In the genomic region with DNA sequence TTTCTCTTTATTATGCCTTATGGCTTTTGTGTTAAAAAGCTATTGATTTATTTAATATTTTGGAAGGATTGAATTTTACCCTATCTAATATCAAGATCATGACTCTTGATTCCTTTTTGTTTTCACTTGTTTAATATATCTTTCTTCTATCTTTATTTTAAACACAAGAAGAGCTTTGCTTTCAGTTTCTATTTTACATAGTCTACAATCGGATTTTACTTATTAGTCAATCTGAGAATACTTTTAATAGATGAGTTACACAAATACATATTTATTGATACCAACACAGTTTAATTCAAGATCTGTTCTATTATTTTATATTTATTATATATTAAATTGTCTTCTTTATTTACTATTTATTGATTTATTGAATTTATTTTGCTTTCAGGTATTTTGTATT, we compare ENCODE assay signal across 17 cellular contexts.
DNase-seq lines count a peak whose midpoint lies in the region; ATAC-seq, FAIRE-seq and TF ChIP-seq lines count a peak whose summit lies in the region.
"Had no signal": no experiment of that assay in that cellular context is flagged by ENCODE, and none has a peak within 500 bp of the region (broad histone marks: within the 10 kb centered on the region; RNA-seq: fewer than 3 reads in every experiment).

No MANE protein-coding gene starts in this region.

- no peak overlapping the region for H3K4ac ChIP-seq in H9 (ENCODE audit: low read depth, low read length)

- H3K9me3 ChIP-seq in A549 (0 out of 3 replicates have a peak, but pooled peaks cover 3% of the 10 kb centered on the region), RWPE2 (ENCODE audit: severe bottlenecking) (peaks cover 6% of the 10 kb centered on the region), H9 (ENCODE audit: control insufficient read depth, low read depth, low read length) (no peaks in the 10 kb centered on the region), transverse colon (peaks cover 0 to 6% of the 10 kb centered on the region in 2 donors)
- H3K9me3 ChIP-seq: SJCRH30 had no signal

- no peaks in the 10 kb centered on the region for H3K36me3 ChIP-seq in RWPE2 (ENCODE audit: low read depth)
- no peaks in the 10 kb centered on the region for H3K36me3 ChIP-seq in transverse colon
- H3K36me3 ChIP-seq: SJCRH30, WERI-Rb-1 had no signal

- CTCF ChIA-PET in A549 (lab: Yijun Ruan, JAX) = no interaction called here

- ATAC-seq in A549 = no peak
- peak; percentile 65 for ATAC-seq in GM18870 (IDR thresholded peaks at IDR 0.05; ENCODE audit: unreplicated experiment)
- no peak for ATAC-seq in RWPE2 (ENCODE audit: low read depth)

- H4K5ac ChIP-seq in H9 (ENCODE audit: insufficient read length, low read depth, low read length) = no peak overlapping the region

- H3K9ac ChIP-seq in H9 (ENCODE audit: extremely low read depth, insufficient read length, low read length) = no peak overlapping the region

- no peak overlapping the region for H2AFZ ChIP-seq in H9 (ENCODE audit: low read length)

- 0 out of 2 replicates have a peak, but pooled peaks cover 2% of the 10 kb centered on the region for H3K27me3 Mint-ChIP-seq in H9 (ENCODE audit: low read depth)
- H3K27me3 Mint-ChIP-seq: type B pancreatic cell had no signal

- TF ChIP-seq POLR2A in A549 (IDR thresholded peaks at IDR 0.05; ENCODE audit: low read length) (no peak), lower leg skin (IDR thresholded peaks at IDR 0.05) (no peak), transverse colon (IDR thresholded peaks at IDR 0.05) (no peak)

- in situ Hi-C loops in transverse colon (cut with MboI; ENCODE audit: low pct_ligation_motif_present in 1 of 4, low pct_unique_long_range_greater_than_20kb in 1 of 4, low sequenced_read_pairs in 3 of 4) = no loop called here

- no peaks in the 10 kb centered on the region for H3K23me2 ChIP-seq in H9 (ENCODE audit: insufficient read length, low read depth, low read length, poor library complexity, severe bottlenecking)

- H3K4me1 Mint-ChIP-seq in H9 = no peaks in the 10 kb centered on the region

- H2BK5ac ChIP-seq in H9 (ENCODE audit: insufficient read length, low read length) = no peak overlapping the region

- H3T11ph ChIP-seq in H9 (ENCODE audit: low read length) = no peak overlapping the region

- WGBS in A549 (ENCODE audit: missing lambda C conversion rate) = 12% methylated on average over 1 of the region's 1 CpG
- no CpG with 5 or more reads among the region's 1 CpG for WGBS in H9 (ENCODE audit: extremely low coverage, insufficient read length, low lambda C conversion rate)
- 30 to 36% methylated on average over 1 of the region's 1 CpG for WGBS in lower leg skin, 2 donors
- 25 to 63% methylated on average over 1 of the region's 1 CpG for WGBS in transverse colon (ENCODE audit: low coverage in 1 of 2), 2 donors

- no peak overlapping the region for H3K27ac Mint-ChIP-seq in H9
- H3K27ac Mint-ChIP-seq: activated naive CD8-positive, alpha-beta T cell; type B pancreatic cell had no signal

- no peak overlapping the region for H3K4me3 Mint-ChIP-seq in H9
- H3K4me3 Mint-ChIP-seq: activated naive CD8-positive, alpha-beta T cell; type B pancreatic cell had no signal

- no peaks in the 10 kb centered on the region for H3K79me2 ChIP-seq in H9 (ENCODE audit: insufficient read depth, low read length)

- H3K56ac ChIP-seq in H9 (ENCODE audit: insufficient read length, low read depth, low read length) = no peak overlapping the region

- H2BK15ac ChIP-seq in H9 (ENCODE audit: low read depth, low read length) = no peak overlapping the region

- TF ChIP-seq CTCF in A549 (IDR thresholded peaks at IDR 0.05) (no peak), RWPE2 (IDR thresholded peaks at IDR 0.05; ENCODE audit: poor library complexity, severe bottlenecking) (no peak), H9 (conservative IDR thresholded peaks at IDR 0.05) (no peak), lower leg skin (IDR thresholded peaks at IDR 0.05) (no peak), transverse colon (IDR thresholded peaks at IDR 0.05) (no peak)

- H3K18ac ChIP-seq in H9 (ENCODE audit: insufficient read length, low read depth, low read length) = no peak overlapping the region

- DNase-seq in A549 (ENCODE audit: low read depth in 1 of 2, low spot score in 1 of 2) = no peak
- DNase-seq in RWPE2 (ENCODE audit: low spot score) = no peak
- DNase-seq in H9 = no peak
- no peak for DNase-seq in lower leg skin (ENCODE audit: low spot score in 2 of 2)
- no peak for DNase-seq in transverse colon
- no peak for DNase-seq in NCI-H2227 treated with DMSO at 0.1 percent for 48 hours (lab: John Stamatoyannopoulos, UW)
- DNase-seq: activated CD8-positive, alpha-beta memory T cell treated with anti-CD3 and anti-CD28 coated beads, Interleukin-2, amount 50 U/mL, for 4 hours; cerebellar nuclear complex; NCI-H2081 treated with DMSO at 0.1 percent for 48 hours; occipital lobe; SJCRH30; stimulated activated CD4-positive, alpha-beta T cell treated with anti-CD3 and anti-CD28 coated beads, Interleukin-15, amount 100 ng/mL, for 24 hours; WERI-Rb-1 had no signal

- H3K79me1 ChIP-seq in H9 (ENCODE audit: insufficient read depth, low read depth, low read length, poor library complexity, severe bottlenecking) = no peaks in the 10 kb centered on the region

- H3K23ac ChIP-seq in H9 (ENCODE audit: insufficient read length, low read depth, low read length) = no peak overlapping the region

- H4K8ac ChIP-seq in H9 (replicated peaks; ENCODE audit: insufficient read length, low read depth, low read length) = no peak overlapping the region

- no peak overlapping the region for H2AK5ac ChIP-seq in H9 (ENCODE audit: insufficient read length, low read length)

- H4K20me1 ChIP-seq in H9 (ENCODE audit: control insufficient read depth, insufficient read depth, insufficient read length) = no peaks in the 10 kb centered on the region

- no peak for TF ChIP-seq RAD21 in A549 (conservative IDR thresholded peaks at IDR 0.05 in 1 of 2, IDR thresholded peaks at IDR 0.05 in 1 of 2)

- H3K27ac ChIP-seq in A549 (no peak overlapping the region), RWPE2 (ENCODE audit: poor library complexity, severe bottlenecking) (no peak overlapping the region), H9 (ENCODE audit: insufficient read length, low read depth, low read length) (no peak overlapping the region), transverse colon (no peak overlapping the region)
- H3K27ac ChIP-seq: SJCRH30, WERI-Rb-1 had no signal

- H2BK120ac ChIP-seq in H9 (ENCODE audit: low read depth, low read length, poor library complexity, severe bottlenecking) = no peak overlapping the region

- POLR2A ChIA-PET in A549 (lab: Yijun Ruan, JAX) = no interaction called here

- H3K4me3 ChIP-seq in A549 (no peak overlapping the region), RWPE2 (ENCODE audit: severe bottlenecking) (peak overlapping the region; percentile 20), lower leg skin (ENCODE audit: low read depth, poor library complexity, severe bottlenecking) (no peak overlapping the region), transverse colon (peak overlapping the region in 1 of 4 donors; percentile 13)
- H3K4me3 ChIP-seq: SJCRH30 had no signal

- no peak for FAIRE-seq in A549 (lab: Jason Lieb, UNC)
- peak; percentile 55 for FAIRE-seq in islet of Langerhans (lab: Jason Lieb, UNC)

- H3K27me3 ChIP-seq in RWPE2 (ENCODE audit: insufficient read depth, poor library complexity, severe bottlenecking) (no peaks in the 10 kb centered on the region), H9 (ENCODE audit: insufficient read depth, low read length) (no peaks in the 10 kb centered on the region), transverse colon (no peaks in the 10 kb centered on the region)
- H3K27me3 ChIP-seq: SJCRH30 had no signal

- peaks cover 23 to 28% of the 10 kb centered on the region in 2 experiments for H3K9me3 Mint-ChIP-seq in H9

- H3K4me1 ChIP-seq in A549 = no peaks in the 10 kb centered on the region
- peaks cover 8% of the 10 kb centered on the region for H3K4me1 ChIP-seq in RWPE2 (ENCODE audit: insufficient read depth, poor library complexity, severe bottlenecking)
- no peaks in the 10 kb centered on the region for H3K4me1 ChIP-seq in H9 (ENCODE audit: insufficient read depth, low read length)
- H3K4me1 ChIP-seq in transverse colon = no peaks in the 10 kb centered on the region
- H3K4me1 ChIP-seq: SJCRH30 had no signal

- no peak overlapping the region for H4K91ac ChIP-seq in H9 (ENCODE audit: insufficient read length, low read depth, low read length)

- no peak overlapping the region for H3K14ac ChIP-seq in H9 (ENCODE audit: insufficient read depth, low read length)

- intact Hi-C loops in lower leg skin (cut with DNase I; ENCODE audit: low total_unique reads) (no loop called here), transverse colon (cut with DNase I; ENCODE audit: low total_unique reads) (no loop called here)

- peaks cover 0 to 12% (median 10%) of the 10 kb centered on the region in 3 experiments; a peak in 5 of 7 replicates for H3K36me3 Mint-ChIP-seq in H9 (ENCODE audit: insufficient read depth in 1 of 3, low read depth in 3 of 3)
- H3K36me3 Mint-ChIP-seq: activated naive CD8-positive, alpha-beta T cell; type B pancreatic cell had no signal

- no peak overlapping the region for H2BK20ac ChIP-seq in H9 (ENCODE audit: low read depth, low read length, poor library complexity, severe bottlenecking)

- TF ChIP-seq EP300 in A549 (IDR thresholded peaks at IDR 0.05) = no peak
- no peak for TF ChIP-seq EP300 in transverse colon (IDR thresholded peaks at IDR 0.05; ENCODE audit: low read depth)

- no peak overlapping the region for H2BK12ac ChIP-seq in H9 (ENCODE audit: insufficient read length, low read depth, low read length)

- peak overlapping the region; percentile 32; the same call in 1 of the 3 replicates for H3K4me2 ChIP-seq in A549
- no peak overlapping the region for H3K4me2 ChIP-seq in H9 (ENCODE audit: insufficient read depth, insufficient read length, low read length)

TF ChIP-seq in A549, 52 proteins besides CTCF, POLR2A, EP300 and RAD21:
- TF ChIP-seq CBX8 (IDR thresholded peaks at IDR 0.05) = no peak
TF ChIP-seq in A549: peak in this region for 0.
